8 cellular contexts compared by ENCODE assay signal in genomic region chr11:127493330-127493729, GRCh38.
DNase-seq lines count a peak whose midpoint lies in the region; ATAC-seq and TF ChIP-seq lines count a peak whose summit lies in the region.

No MANE protein-coding gene starts in this region.

- H3K27me3 ChIP-seq in IMR-90 (ENCODE audit: control insufficient read depth, insufficient read depth, low read length) (no peaks in the 10 kb centered on the region), mesenchymal stem cell (ENCODE audit: control insufficient read depth in 1 of 2, insufficient read depth in 1 of 2, low read length in 2 of 2) (no peaks in the 10 kb centered on the region), tibial nerve (no peaks in the 10 kb centered on the region)
- H3K27me3 ChIP-seq in CD4-positive, alpha-beta memory T cell (ENCODE audit: insufficient read depth, low read length): no peaks in the 10 kb centered on the region

- H3K9me3 ChIP-seq in IMR-90 (ENCODE audit: control insufficient read depth, insufficient read depth, low read length): no peaks in the 10 kb centered on the region
- H3K9me3 ChIP-seq in mesenchymal stem cell (ENCODE audit: control insufficient read depth, low read length): peaks cover 27% of the 10 kb centered on the region
- H3K9me3 ChIP-seq in tibial nerve: peaks cover 0 to 21% (median 0%) of the 10 kb centered on the region in 4 donors
- no peaks in the 10 kb centered on the region for H3K9me3 ChIP-seq in CD4-positive, alpha-beta memory T cell (ENCODE audit: control insufficient read depth in 1 of 2, low read length in 2 of 2)

- H2BK12ac ChIP-seq in mesenchymal stem cell (ENCODE audit: low read length in 2 of 2): no peak overlapping the region

- H4K20me1 ChIP-seq in IMR-90 (ENCODE audit: insufficient read depth, low read length): no peaks in the 10 kb centered on the region

- DNase-seq in GM12864 (ENCODE audit: low read depth) (no peak), IMR-90 (peak; percentile 19), SW480 (ENCODE audit: low spot score) (peak; percentile 46), mesenchymal stem cell (peak; percentile 4), tibial nerve (ENCODE audit: low spot score in 2 of 2) (no peak)
- no peak for DNase-seq in activated CD4-positive, alpha-beta T cell treated with anti-CD3 and anti-CD28 coated beads, Interleukin-2, amount 50 U/mL, for 1 hour
- DNase-seq in CD4-positive, alpha-beta memory T cell: no peak

- H3K9me1 ChIP-seq in IMR-90 (ENCODE audit: insufficient read depth, low read length): no peaks in the 10 kb centered on the region

- H3K79me1 ChIP-seq in IMR-90 (ENCODE audit: low read depth in 1 of 2, low read length in 2 of 2) (no peaks in the 10 kb centered on the region), mesenchymal stem cell (replicated peaks; ENCODE audit: low read length, poor library complexity, severe bottlenecking) (no peaks in the 10 kb centered on the region)

- H3K4me1 ChIP-seq in IMR-90 (ENCODE audit: control insufficient read depth, insufficient read depth, low read length) (no peaks in the 10 kb centered on the region), mesenchymal stem cell (ENCODE audit: control insufficient read depth, insufficient read depth, low read depth, low read length) (no peaks in the 10 kb centered on the region), tibial nerve (no peaks in the 10 kb centered on the region)
- no peaks in the 10 kb centered on the region for H3K4me1 ChIP-seq in CD4-positive, alpha-beta memory T cell (ENCODE audit: insufficient read depth, low read length)

- WGBS in IMR-90 (ENCODE audit: extremely low coverage in 2 of 2, insufficient read length in 1 of 2), 2 experiments: no CpG with 5 or more reads among the region's 4 CpGs
- 50% methylated on average over 3 of the region's 4 CpGs for WGBS in mesenchymal stem cell
- WGBS in tibial nerve, 2 donors: 49 to 51% methylated on average over 4 of the region's 4 CpGs

- H3K14ac ChIP-seq in IMR-90 (replicated peaks; ENCODE audit: low read depth, low read length) (no peak overlapping the region), mesenchymal stem cell (ENCODE audit: low read length in 2 of 2) (no peak overlapping the region)

- H3K4me3 ChIP-seq in GM12864 (ENCODE audit: low read depth, low read length) (no peak overlapping the region), IMR-90 (ENCODE audit: insufficient read depth, low read depth, low read length) (no peak overlapping the region), mesenchymal stem cell (ENCODE audit: insufficient read depth in 1 of 2, low read depth in 1 of 2, low read length in 2 of 2) (no peak overlapping the region), tibial nerve (no peak overlapping the region)
- H3K4me3 ChIP-seq in CD4-positive, alpha-beta memory T cell (ENCODE audit: low read length in 2 of 2): no peak overlapping the region

- H3K27ac ChIP-seq in IMR-90 (ENCODE audit: insufficient read depth, low read length): no peak overlapping the region
- no peak overlapping the region for H3K27ac ChIP-seq in mesenchymal stem cell (ENCODE audit: low read length, poor library complexity, severe bottlenecking)
- no peak overlapping the region for H3K27ac ChIP-seq in tibial nerve
- H3K27ac ChIP-seq in CD4-positive, alpha-beta memory T cell (ENCODE audit: low read depth, low read length): no peak overlapping the region

- TF ChIP-seq CTCF in GM12864 (IDR thresholded peaks at IDR 0.05; ENCODE audit: low read depth, low read length, missing control alignments): peak; percentile 50
- TF ChIP-seq CTCF in IMR-90 (conservative IDR thresholded peaks at IDR 0.05; ENCODE audit: low read depth, low read length): peak; percentile 44
- TF ChIP-seq CTCF in tibial nerve (IDR thresholded peaks at IDR 0.05): no peak

- no peak for TF ChIP-seq EP300 in tibial nerve (IDR thresholded peaks at IDR 0.05)

- H3K4ac ChIP-seq in IMR-90 (ENCODE audit: low read depth, low read length) (no peak overlapping the region), mesenchymal stem cell (ENCODE audit: low read depth in 1 of 2, low read length in 2 of 2) (no peak overlapping the region)

- ATAC-seq in IMR-90 (ENCODE audit: low read depth): no peak
- ATAC-seq in GM19023 (IDR thresholded peaks at IDR 0.05; ENCODE audit: unreplicated experiment): no peak

- H3K9ac ChIP-seq in IMR-90 (ENCODE audit: low read depth, low read length) (no peak overlapping the region), mesenchymal stem cell (ENCODE audit: low read length) (no peak overlapping the region)

- H3K36me3 ChIP-seq in IMR-90 (ENCODE audit: control insufficient read depth, insufficient read depth, low read length) (no peaks in the 10 kb centered on the region), mesenchymal stem cell (ENCODE audit: control insufficient read depth in 1 of 2, insufficient read depth in 2 of 2, low read depth in 1 of 2, low read length in 2 of 2) (no peaks in the 10 kb centered on the region), tibial nerve (no peaks in the 10 kb centered on the region)
- H3K36me3 ChIP-seq in CD4-positive, alpha-beta memory T cell (ENCODE audit: insufficient read depth, low read length): no peaks in the 10 kb centered on the region

- TF ChIP-seq RAD21 in IMR-90 (IDR thresholded peaks at IDR 0.05; ENCODE audit: low read length): 0 out of 2 replicates have a peak, but pooled peaks have one; percentile 9

- H2BK5ac ChIP-seq in IMR-90 (ENCODE audit: low read depth, low read length, poor library complexity, severe bottlenecking) (no peak overlapping the region), mesenchymal stem cell (ENCODE audit: low read depth, low read length, poor library complexity, severe bottlenecking) (no peak overlapping the region)

- H2BK15ac ChIP-seq in IMR-90 (ENCODE audit: low read depth, low read length) (no peak overlapping the region), mesenchymal stem cell (ENCODE audit: low read depth, poor library complexity, severe bottlenecking) (no peak overlapping the region)

- TF ChIP-seq POLR2A in IMR-90 (IDR thresholded peaks at IDR 0.05; ENCODE audit: low read depth, low read length): no peak
- TF ChIP-seq POLR2A in tibial nerve (IDR thresholded peaks at IDR 0.05): no peak

- H2AK9ac ChIP-seq in IMR-90 (replicated peaks; ENCODE audit: low read depth, low read length, poor library complexity): no peak overlapping the region

- no peak overlapping the region for H3K4me3 Mint-ChIP-seq in CD4-positive, alpha-beta memory T cell

- H3K4me2 ChIP-seq in IMR-90 (ENCODE audit: low read depth, low read length) (no peak overlapping the region), mesenchymal stem cell (ENCODE audit: low read length, poor library complexity, severe bottlenecking) (no peak overlapping the region)

- dilution Hi-C loops in IMR-90 (cut with HindIII; ENCODE audit: low sequenced_read_pairs, unreplicated experiment): no loop called here

- no peak overlapping the region for H4K8ac ChIP-seq in IMR-90 (ENCODE audit: low read depth in 2 of 2, low read length in 2 of 2)
- H4K8ac ChIP-seq in mesenchymal stem cell (ENCODE audit: low read length): no peak overlapping the region

- H3K36me3 Mint-ChIP-seq in CD4-positive, alpha-beta memory T cell: no peaks in the 10 kb centered on the region

- POLR2A ChIA-PET in IMR-90 (lab: Charles Lee; ENCODE audit: unreplicated experiment): no interaction called here
- POLR2A ChIA-PET in CD4-positive, alpha-beta memory T cell (lab: Charles Lee; ENCODE audit: partially characterized antibody): no interaction called here

- intact Hi-C loops in IMR-90 (cut with micrococcal nuclease): loop anchor here (10.0 kb wide), 1 partner anchor 1179 kb away; no protein-coding TSS in a partner anchor
- intact Hi-C loops in CD4-positive, alpha-beta memory T cell (cut with micrococcal nuclease): no loop called here

- H2BK120ac ChIP-seq in IMR-90 (ENCODE audit: low read depth, low read length) (no peak overlapping the region), mesenchymal stem cell (ENCODE audit: low read depth, low read length) (no peak overlapping the region)

- H3K27me3 Mint-ChIP-seq in CD4-positive, alpha-beta memory T cell: peaks cover 2% of the 10 kb centered on the region in 2 donors

- in situ Hi-C loops in IMR-90 (cut with MboI; ENCODE audit: low sequenced_read_pairs): no loop called here

- peaks cover under 1 to 15% (median 7%) of the 10 kb centered on the region in 8 donors for H3K9me3 Mint-ChIP-seq in CD4-positive, alpha-beta memory T cell

- H4K91ac ChIP-seq in IMR-90 (ENCODE audit: insufficient read depth, low read depth, low read length): no peak overlapping the region
- H4K91ac ChIP-seq in mesenchymal stem cell (ENCODE audit: low read length): no peak overlapping the region

- no peak overlapping the region for H3K27ac Mint-ChIP-seq in CD4-positive, alpha-beta memory T cell

- H3K23ac ChIP-seq in IMR-90 (ENCODE audit: low read depth, low read length) (no peak overlapping the region), mesenchymal stem cell (ENCODE audit: low read length in 2 of 2) (no peak overlapping the region)

- H2BK20ac ChIP-seq in IMR-90 (ENCODE audit: low read depth, low read length): no peak overlapping the region

- H4K5ac ChIP-seq in IMR-90 (ENCODE audit: low read depth, low read length): no peak overlapping the region

- CTCF ChIA-PET in IMR-90 (lab: Yijun Ruan, JAX): interaction anchor here (0.5 to 1.7 kb wide), 2 partner anchors 13 to 295 kb away, joined by 3 to 8 read pairs; no protein-coding TSS in a partner anchor
- CTCF ChIA-PET in CD4-positive, alpha-beta memory T cell (lab: Charles Lee; ENCODE audit: partially characterized antibody): no interaction called here

- H3K18ac ChIP-seq in IMR-90 (ENCODE audit: low read depth, low read length): no peak overlapping the region
- no peak overlapping the region for H3K18ac ChIP-seq in mesenchymal stem cell (ENCODE audit: low read depth in 1 of 2, low read length in 2 of 2)

- H2AFZ ChIP-seq in IMR-90 (replicated peaks; ENCODE audit: low read length, poor library complexity) (no peak overlapping the region), mesenchymal stem cell (ENCODE audit: low read depth, low read length) (no peak overlapping the region)

- H2AK5ac ChIP-seq in IMR-90 (ENCODE audit: low read depth, low read length): no peak overlapping the region
- no peak overlapping the region for H2AK5ac ChIP-seq in mesenchymal stem cell (ENCODE audit: low read length, severe bottlenecking)

- no TSS peak for BruUV-seq in IMR-90 (replicated peaks; lab: Mats Ljungman, UMichigan)

- no peak overlapping the region for H3K56ac ChIP-seq in IMR-90 (ENCODE audit: extremely low read depth, insufficient read depth, low read length)

- no peaks in the 10 kb centered on the region for H3K4me1 Mint-ChIP-seq in CD4-positive, alpha-beta memory T cell

TF ChIP-seq in IMR-90, 13 proteins besides CTCF, POLR2A, EP300 and RAD21 (continues in another document):
- TF ChIP-seq SMC3 (IDR thresholded peaks at IDR 0.05; ENCODE audit: low read depth, low read length) (no peak), RFX5 (IDR thresholded peaks at IDR 0.05; ENCODE audit: low read depth, low read length) (no peak), FOS (IDR thresholded peaks at IDR 0.05; ENCODE audit: low read depth, low read length) (no peak), MXI1 (IDR thresholded peaks at IDR 0.05; ENCODE audit: borderline replicate concordance, low read depth, low read length) (no peak), MAFK (IDR thresholded peaks at IDR 0.05; ENCODE audit: low read depth, low read length) (no peak), NFE2L2 (IDR thresholded peaks at IDR 0.05; ENCODE audit: low read depth, low read length) (no peak)

Comparison
In these comparisons a context has a peak if more than half of its experiments do, and no peak if none do; other contexts are left out.
1. DNase-seq: peak in IMR-90 (single experiment), SW480 (single experiment) and mesenchymal stem cell (single experiment); none in GM12864 (single experiment), activated CD4-positive, alpha-beta T cell treated with anti-CD3 and anti-CD28 coated beads, Interleukin-2, amount 50 U/mL, for 1 hour (single experiment), tibial nerve (0 of 2) and CD4-positive, alpha-beta memory T cell (0 of 5).
2. CTCF ChIP-seq: peak in GM12864 (single experiment) and IMR-90 (single experiment); none in tibial nerve (0 of 5).